In genomic region chr5:73295447-73295846, GRCh38 we compare ENCODE assay signal across 17 cellular contexts.
DNase-seq lines count a peak whose midpoint lies in the region; ATAC-seq and TF ChIP-seq lines count a peak whose summit lies in the region.
"Had no signal": no experiment of that assay in that cellular context is flagged by ENCODE, and none has a peak within 500 bp of the region (broad histone marks: within the 10 kb centered on the region; RNA-seq: fewer than 3 reads in every experiment).

No MANE protein-coding gene starts in this region.

- no peaks in the 10 kb centered on the region for H3K9me3 ChIP-seq in WERI-Rb-1 (ENCODE audit: severe bottlenecking)
- H3K9me3 ChIP-seq: colonic mucosa, gastrocnemius medialis had no signal

- DNase-seq in DMS 273 treated with DMSO at 0.1 percent for 48 hours (lab: John Stamatoyannopoulos, UW): peak; percentile 35
- peak; percentile 74 for DNase-seq in NCI-H146 (lab: John Stamatoyannopoulos, UW)
- DNase-seq in WERI-Rb-1: peak; percentile 27
- peak; percentile 63 for DNase-seq in left kidney (ENCODE audit: low read depth, low spot score)
- no peak for DNase-seq in DMS79 (lab: John Stamatoyannopoulos, UW)
- DNase-seq in HuH-7.5 (ENCODE audit: low spot score): no peak
- no peak for DNase-seq in stimulated activated CD4-positive, alpha-beta T cell treated with anti-CD3 and anti-CD28 coated beads, Interleukin-12 subunit alpha, Interleukin-12 subunit beta, amount 100 ng/mL, for 4 hours
- DNase-seq: activated CD4-positive, alpha-beta T cell treated with anti-CD3 and anti-CD28 coated beads, Interleukin-2, amount 50 U/mL, for 48 hours; activated naive CD4-positive, alpha-beta T cell treated with anti-CD3 and anti-CD28 coated beads, Interleukin-2, amount 50 U/mL, for 16 hours; colonic mucosa; gastrocnemius medialis; HCEC 1CT; KBM-7; NCI-H446; stimulated activated CD4-positive, alpha-beta T cell treated with anti-CD3 and anti-CD28 coated beads, Interleukin-4, amount 100 ng/mL, for 1 hour had no signal

- no peak overlapping the region for H3K27ac ChIP-seq in WERI-Rb-1
- H3K27ac ChIP-seq: colonic mucosa, gastrocnemius medialis had no signal

- no peaks in the 10 kb centered on the region for H3K27me3 ChIP-seq in WERI-Rb-1 (ENCODE audit: insufficient read depth, low read depth, severe bottlenecking)

- no peak overlapping the region for H3K4me3 ChIP-seq in WERI-Rb-1 (ENCODE audit: low read depth, low read length)
- H3K4me3 ChIP-seq: colonic mucosa, gastrocnemius medialis, lung had no signal

- peak; percentile 39; the same call in 1 of the 2 replicates for TF ChIP-seq CTCF in WERI-Rb-1 (IDR thresholded peaks at IDR 0.05; ENCODE audit: low read depth, low read length)

- no peak for ATAC-seq in GM18909 (IDR thresholded peaks at IDR 0.05; ENCODE audit: poor library complexity, unreplicated experiment)
- ATAC-seq: gastrocnemius medialis had no signal

- no peaks in the 10 kb centered on the region for H3K36me3 ChIP-seq in WERI-Rb-1
- H3K36me3 ChIP-seq: colonic mucosa, gastrocnemius medialis had no signal

Comparison
In these comparisons a context has a peak if more than half of its experiments do, and no peak if none do; other contexts are left out.
1. DNase-seq: peak in DMS 273 treated with DMSO at 0.1 percent for 48 hours (single experiment), NCI-H146 (single experiment), WERI-Rb-1 (single experiment) and left kidney (single experiment); none in DMS79 (single experiment), HuH-7.5 (single experiment) and stimulated activated CD4-positive, alpha-beta T cell treated with anti-CD3 and anti-CD28 coated beads, Interleukin-12 subunit alpha, Interleukin-12 subunit beta, amount 100 ng/mL, for 4 hours (single experiment).